In genomic region chr2:95992520-95993272, GRCh38 we compare ENCODE assay signal across 8 cellular contexts. TPM values are rescaled to one million over a fixed set of nuclear protein-coding genes. Genes with fewer than 3 reads are reported as not detected.
A peak's percentile ranks its signal among the peaks of the same experiment; 100 is the strongest.
DNase-seq lines count a peak whose midpoint lies in the region; ATAC-seq and TF ChIP-seq lines count a peak whose summit lies in the region.
"Not testable (repeated sequence)": the region's sequence is repeated elsewhere in the genome, so short reads cannot be mapped to it uniquely, and the experiment has no call there.

No MANE protein-coding gene starts in this region.

- H3K27ac ChIP-seq in caudate nucleus (ENCODE audit: low read depth, low read length), result peak overlapping the region; percentile 91
- peak overlapping the region; percentile 94 for H3K27ac ChIP-seq in right cardiac atrium (ENCODE audit: low read length)
- peak overlapping the region; percentile 81 for H3K27ac ChIP-seq in thymus (ENCODE audit: low read depth)

- 3% methylated on average over 34 of the region's 34 CpGs for WGBS in right cardiac atrium
- WGBS in thymus, result 5% methylated on average over 34 of the region's 34 CpGs

- peak; percentile 70 for DNase-seq in ELR (ENCODE audit: low read depth)
- peak; percentile 49 for DNase-seq in H4 (ENCODE audit: low spot score)
- DNase-seq in Jurkat, Clone E6-1 (ENCODE audit: low read depth, low spot score), result peak; percentile 56
- peak; percentile 26 to 58 for DNase-seq in activated CD4-positive, alpha-beta T cell treated with anti-CD3 and anti-CD28 coated beads for 4 hours
- not testable (repeated sequence) for DNase-seq in caudate nucleus (lab: John Stamatoyannopoulos, UW); omental fat pad (ENCODE audit: low spot score)
- peak; percentile 24 to 71 (median 68) for DNase-seq in right cardiac atrium

- H3K27me3 ChIP-seq in right cardiac atrium (ENCODE audit: control insufficient read depth, insufficient read depth); thymus (ENCODE audit: control insufficient read depth, insufficient read depth): not testable (repeated sequence)

- ATAC-seq in right cardiac atrium (peak; percentile 79 to 86), omental fat pad (ENCODE audit: low FRiP score) (peak; percentile 93)

- intact Hi-C loops in right cardiac atrium (cut with DNase I), result loop anchor here in 1 of 4 donors (10.0 kb wide), 1 partner anchor 122 kb away; the partner anchor contains the start of gene ADRA2B

- H3K4me1 ChIP-seq in right cardiac atrium (ENCODE audit: control insufficient read depth, insufficient read depth, low read length); thymus (ENCODE audit: control insufficient read depth, insufficient read depth, low read length): not testable (repeated sequence)

- TF ChIP-seq CTCF in omental fat pad (IDR thresholded peaks at IDR 0.05), result peak in 2 of 3 donors; percentile 59 to 60

- H3K36me3 ChIP-seq in thymus (ENCODE audit: control insufficient read depth, insufficient read depth), result not testable (repeated sequence)

- peak overlapping the region; percentile 62 for H3K4me3 ChIP-seq in Jurkat, Clone E6-1 (ENCODE audit: low read length)
- H3K4me3 ChIP-seq in right cardiac atrium (ENCODE audit: low read length) (peak overlapping the region; percentile 61), thymus (ENCODE audit: low read length) (peak overlapping the region; percentile 59)

- H3K9me3 ChIP-seq in right cardiac atrium (ENCODE audit: control insufficient read depth, low read length); thymus (ENCODE audit: control insufficient read depth): not testable (repeated sequence)

RNA-seq across cellular contexts. Expression of gene ANKRD36C, which starts 1.1 kb away (rescaled TPM):
- 1.4 and 2.5 TPM in 2 replicates for total RNA-seq in H4 (2014; rRNA removed; shearing (Covaris generic))
- 21.4 TPM for polyA plus RNA-seq in Jurkat, Clone E6-1 (2012; ENCODE audit: insufficient read depth, insufficient read length)
- 10 to 100 TPM; 10.2 to 11.2 (median 10.6) TPM for total RNA-seq in right cardiac atrium
- polyA plus RNA-seq in right cardiac atrium, result 3.1 TPM
- 10 to 100 TPM; 24.0 to 71.9 (median 27.1) TPM for total RNA-seq in omental fat pad
- polyA plus RNA-seq in thymus, result 5.2 TPM

RNA-seq across cellular contexts. Expression of gene GPAT2, which starts 42.0 kb away (rescaled TPM):
- total RNA-seq in H4 (2014; rRNA removed; shearing (Covaris generic)), result not detected in 2 replicates
- polyA plus RNA-seq in Jurkat, Clone E6-1 (2012; ENCODE audit: insufficient read depth, insufficient read length), result 0.27 TPM
- total RNA-seq in right cardiac atrium, result 1 to 10 TPM; 1.7 to 3.1 (median 2.0) TPM
- 1.1 TPM for polyA plus RNA-seq in right cardiac atrium
- 10 to 100 TPM in 2 of 4 donors, 1 to 10 TPM in 2; 4.3 to 17.2 (median 11.4) TPM for total RNA-seq in omental fat pad
- polyA plus RNA-seq in thymus, result 3.4 TPM
